In the genomic region with DNA sequence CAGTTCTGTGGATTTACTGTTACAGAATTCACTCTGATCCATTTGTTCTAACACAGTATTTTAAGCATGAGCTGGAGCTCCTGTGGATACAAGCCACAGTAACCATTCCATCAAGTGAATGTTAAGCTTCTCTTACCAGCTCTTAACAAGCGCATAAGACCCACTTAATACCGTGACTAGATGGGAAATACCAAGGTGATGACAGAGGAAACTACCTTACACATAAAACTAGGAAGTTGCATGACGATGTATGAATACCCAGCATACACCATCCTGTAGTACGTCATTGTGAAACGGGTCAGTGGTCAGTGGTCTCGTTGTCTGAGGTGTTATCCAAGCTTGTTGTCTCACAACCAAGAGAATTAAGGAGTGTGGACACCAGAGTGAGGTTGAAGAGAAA, we compare ENCODE assay signal across 9 cellular contexts. TPM values are rescaled to one million over a fixed set of nuclear protein-coding genes. Genes with fewer than 3 reads are reported as not detected.
A peak's percentile ranks its signal among the peaks of the same experiment; 100 is the strongest.
DNase-seq lines count a peak whose midpoint lies in the region; ATAC-seq and TF ChIP-seq lines count a peak whose summit lies in the region.
"Had no signal": no experiment of that assay in that cellular context is flagged by ENCODE, and none has a peak within 500 bp of the region (broad histone marks: within the 10 kb centered on the region; RNA-seq: fewer than 3 reads in every experiment).

No MANE protein-coding gene starts in this region.

- H4K20me1 ChIP-seq in Loucy (ENCODE audit: insufficient read depth, low read length, poor library complexity, severe bottlenecking) = no peaks in the 10 kb centered on the region

- 100% methylated on average over 2 of the region's 6 CpGs; no CpG with 5 or more reads in 1 of the 2 experiments for WGBS in mesodermal cell (ENCODE audit: insufficient coverage in 2 of 2), 2 experiments

- peak overlapping the region; percentile 86; the same call in 1 of the 2 replicates for H2AFZ ChIP-seq in Loucy (ENCODE audit: low read length)

- H3K4me3 ChIP-seq in Loucy (ENCODE audit: low read length, poor library complexity, severe bottlenecking) (no peak overlapping the region), mesodermal cell (ENCODE audit: extremely low read depth, insufficient read depth, low read length, poor library complexity, severe bottlenecking) (no peak overlapping the region), MG63 (no peak overlapping the region)

- ATAC-seq in GM18502 (IDR thresholded peaks at IDR 0.05; ENCODE audit: poor library complexity, unreplicated experiment) (peak; percentile 41), GM21528 (IDR thresholded peaks at IDR 0.05; ENCODE audit: low FRiP score, unreplicated experiment) (peak; percentile 20)

- TF ChIP-seq CTCF in Loucy (conservative IDR thresholded peaks at IDR 0.05; ENCODE audit: low read length) = no peak

- peaks cover 32% of the 10 kb centered on the region for H3K79me2 ChIP-seq in Loucy (ENCODE audit: insufficient read depth, low read length)

- H3K9ac ChIP-seq in Loucy (ENCODE audit: low read depth, low read length, poor library complexity, severe bottlenecking) = no peak overlapping the region

- H3F3A ChIP-seq in Loucy (ENCODE audit: low read depth) = no peaks in the 10 kb centered on the region

- no peaks in the 10 kb centered on the region for H3K9me2 ChIP-seq in Loucy (replicated peaks; ENCODE audit: low read depth, low read length)

- H3K4me2 ChIP-seq in Loucy (ENCODE audit: low read depth, low read length, poor library complexity, severe bottlenecking) = no peak overlapping the region

- H3K27me3 ChIP-seq in Loucy (ENCODE audit: insufficient read depth, low read length, poor library complexity, severe bottlenecking) (no peaks in the 10 kb centered on the region), MG63 (no peaks in the 10 kb centered on the region)

- H3K27ac ChIP-seq in mesodermal cell (ENCODE audit: low read depth, low read length, severe bottlenecking) = peak overlapping the region; percentile 89

- no peaks in the 10 kb centered on the region for H3K9me3 ChIP-seq in Loucy (ENCODE audit: insufficient read depth, low read depth, low read length)
- H3K9me3 ChIP-seq in mesodermal cell (ENCODE audit: control insufficient read depth, low read length) = no peaks in the 10 kb centered on the region
- no peaks in the 10 kb centered on the region for H3K9me3 ChIP-seq in MG63

- DNase-seq in Ammon's horn (ENCODE audit: low spot score) (no peak), MG63 (no peak), nucleus accumbens (lab: John Stamatoyannopoulos, UW) (no peak), NAMALWA (ENCODE audit: low spot score) (no peak)

- no peaks in the 10 kb centered on the region for H3K36me3 ChIP-seq in Loucy (ENCODE audit: insufficient read depth, low read length)
- H3K36me3 ChIP-seq in mesodermal cell (ENCODE audit: control insufficient read depth, insufficient read depth, low read length) = no peaks in the 10 kb centered on the region
- H3K36me3 ChIP-seq in MG63 = no peaks in the 10 kb centered on the region

- H3K4me1 ChIP-seq in Loucy (ENCODE audit: insufficient read depth, low read length, poor library complexity, severe bottlenecking) (peaks cover 51% of the 10 kb centered on the region), mesodermal cell (ENCODE audit: control insufficient read depth, insufficient read depth, low read length, poor library complexity, severe bottlenecking) (peaks cover 15% of the 10 kb centered on the region)

RNA-seq across cellular contexts. Expression of a gene that starts 2.0 kb away (rescaled TPM):
- 44.5 TPM for polyA plus RNA-seq in mesodermal cell (2013, experiment 1 of 2)
- polyA plus RNA-seq in mesodermal cell (2013, experiment 2 of 2) = 40.0 TPM
- total RNA-seq in MG63 (2014; rRNA removed; shearing (Covaris generic); ENCODE audit: low replicate concordance) = 0.82 and 1.9 TPM in 2 replicates

RNA-seq across cellular contexts. Expression of a gene that starts 10.0 kb away (rescaled TPM):
- polyA plus RNA-seq in mesodermal cell (2013, experiment 1 of 2) = 0.07 TPM
- polyA plus RNA-seq in mesodermal cell (2013, experiment 2 of 2) = not detected
- not detected in 2 replicates for total RNA-seq in MG63 (2014; rRNA removed; shearing (Covaris generic); ENCODE audit: low replicate concordance)
- polyA plus RNA-seq: keratinocyte had no signal
